Comparison of ENCODE assay signal across 8 cellular contexts in the genomic region with DNA sequence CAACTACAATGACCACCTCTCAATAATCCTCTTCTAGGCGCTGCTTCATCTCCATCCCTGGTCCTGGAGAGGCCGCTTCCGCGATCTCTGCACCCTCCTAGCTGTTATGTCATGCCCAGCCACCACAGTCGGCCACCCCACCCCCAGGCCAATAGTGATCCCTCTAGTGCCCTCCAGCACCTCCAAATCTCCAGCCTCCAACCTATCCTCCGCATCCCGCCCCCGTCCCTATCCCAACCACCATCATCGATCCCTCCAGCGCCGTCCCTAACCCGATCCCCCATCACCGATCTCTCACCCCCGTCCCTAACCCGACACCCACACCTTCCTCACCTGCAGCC. TPM values are rescaled to one million over a fixed set of nuclear protein-coding genes. Genes with fewer than 3 reads are reported as not detected.
DNase-seq lines count a peak whose midpoint lies in the region; ATAC-seq and TF ChIP-seq lines count a peak whose summit lies in the region.

No MANE protein-coding gene starts in this region.

- peaks cover 4% of the 10 kb centered on the region for H3K4me1 ChIP-seq in Panc1 (ENCODE audit: control insufficient read depth, insufficient read depth, low read length)

- no peaks in the 10 kb centered on the region for H3K27me3 ChIP-seq in Panc1 (ENCODE audit: control insufficient read depth, insufficient read depth, low read length)

- intact Hi-C loops in Panc1 (cut with micrococcal nuclease; ENCODE audit: unreplicated experiment), result no loop called here

- BruUV-seq in Panc1 (replicated peaks; lab: Mats Ljungman, UMichigan), result no TSS peak

- ATAC-seq in GM21447 (IDR thresholded peaks at IDR 0.05; ENCODE audit: unreplicated experiment) (peak; percentile 30), Panc1 (peak; percentile 35), memory B cell (ENCODE audit: low read depth) (no peak), GM21786 (IDR thresholded peaks at IDR 0.05; ENCODE audit: unreplicated experiment) (no peak)

- in situ Hi-C loops in Panc1 (cut with HindIII; ENCODE audit: low pct_unique_long_range_greater_than_20kb, low sequenced_read_pairs), result no loop called here

- H3K4me3 Mint-ChIP-seq in memory B cell (peak overlapping the region; percentile 97), type B pancreatic cell (peak overlapping the region; percentile 93)

- DNase-seq in AG09309 (ENCODE audit: low read depth) (no peak), Panc1 (ENCODE audit: low read depth, low spot score) (no peak), dermis blood vessel endothelial cell (peak; percentile 6), memory B cell (ENCODE audit: low spot score in 2 of 2) (no peak), type B pancreatic cell (ENCODE audit: extremely low spot score, unreplicated experiment) (no peak), COR-L47 (lab: John Stamatoyannopoulos, UW) (no peak)

- H3K9me3 Mint-ChIP-seq in memory B cell (no peaks in the 10 kb centered on the region), type B pancreatic cell (peaks cover 4% of the 10 kb centered on the region)

- POLR2A ChIA-PET in Panc1 (lab: Charles Lee), result interaction anchor here (0.7 kb wide), 2 partner anchors 22 to 88 kb away, joined by 3 to 16 read pairs; a partner anchor contains a TSS

- CTCF ChIA-PET in Panc1 (lab: Charles Lee), result interaction anchor here (0.5 to 0.7 kb wide), 2 partner anchors 179 to 1623 kb away, joined by 3 to 4 read pairs; no protein-coding TSS in a partner anchor

- H3K27me3 Mint-ChIP-seq in memory B cell (no peaks in the 10 kb centered on the region), type B pancreatic cell (no peaks in the 10 kb centered on the region)

- peaks cover 22% of the 10 kb centered on the region for H3K4me1 Mint-ChIP-seq in memory B cell
- peaks cover 8% of the 10 kb centered on the region for H3K4me1 Mint-ChIP-seq in type B pancreatic cell (ENCODE audit: unreplicated experiment)

- H3K4me3 ChIP-seq in AG09309 (ENCODE audit: control insufficient read depth, low read depth, low read length) (peak overlapping the region; percentile 62), Panc1 (ENCODE audit: low read depth in 2 of 2, low read length in 2 of 2) (peak overlapping the region; percentile 73 to 86)

- H3K27ac Mint-ChIP-seq in memory B cell, result peak overlapping the region; percentile 99
- H3K27ac Mint-ChIP-seq in type B pancreatic cell, result peak overlapping the region; percentile 40

- TF ChIP-seq CTCF in AG09309 (IDR thresholded peaks at IDR 0.05; ENCODE audit: control insufficient read depth, insufficient read depth, low read depth, low read length, missing control alignments) (no peak), Panc1 (IDR thresholded peaks at IDR 0.05) (no peak), type B pancreatic cell (conservative IDR thresholded peaks at IDR 0.05) (no peak)

- H3K9me3 ChIP-seq in Panc1 (ENCODE audit: control insufficient read depth, insufficient read depth, low read depth, low read length), result no peaks in the 10 kb centered on the region

- no peaks in the 10 kb centered on the region; the same call in none of the 2 replicates for H3K36me3 ChIP-seq in Panc1 (ENCODE audit: control insufficient read depth, insufficient read depth, low read length)

- peaks cover 2% of the 10 kb centered on the region for H3K36me3 Mint-ChIP-seq in memory B cell
- peaks cover 4% of the 10 kb centered on the region for H3K36me3 Mint-ChIP-seq in type B pancreatic cell

- H3K27ac ChIP-seq in Panc1 (ENCODE audit: low read length), result peak overlapping the region; percentile 73

RNA-seq across cellular contexts. Expression of a gene that starts 0.9 kb away (rescaled TPM):
- total RNA-seq in Panc1 (2021; ENCODE audit: unreplicated experiment), result 25.5 TPM
- polyA plus RNA-seq in Panc1 (2012; ENCODE audit: insufficient read length), result 13.8 TPM
- 4.1 and 9.9 TPM in 2 replicates for total RNA-seq in dermis blood vessel endothelial cell
- 11.0 and 11.8 TPM in 2 replicates for total RNA-seq in type B pancreatic cell (ENCODE audit: low replicate concordance)

RNA-seq across cellular contexts. Expression of a gene that starts 31.0 kb away (rescaled TPM):
- 110 TPM for total RNA-seq in Panc1 (2021; ENCODE audit: unreplicated experiment)
- 104 TPM for polyA plus RNA-seq in Panc1 (2012; ENCODE audit: insufficient read length)
- total RNA-seq in dermis blood vessel endothelial cell, result 22.6 and 33.6 TPM in 2 replicates
- 48.0 and 54.1 TPM in 2 replicates for total RNA-seq in type B pancreatic cell (ENCODE audit: low replicate concordance)

RNA-seq across cellular contexts. Expression of a gene that starts 40.2 kb away (rescaled TPM):
- total RNA-seq in Panc1 (2021; ENCODE audit: unreplicated experiment) (42.2 TPM), dermis blood vessel endothelial cell (45.3 and 53.8 TPM in 2 replicates), type B pancreatic cell (ENCODE audit: low replicate concordance) (19.7 and 23.0 TPM in 2 replicates)
- polyA plus RNA-seq in Panc1 (2012; ENCODE audit: insufficient read length), result 26.3 TPM

Comparison
In these comparisons a context has a peak if more than half of its experiments do, and no peak if none do; other contexts are left out.
1. ATAC-seq: peak in GM21447 (single experiment) and Panc1 (single experiment); none in memory B cell (single experiment) and GM21786 (single experiment).